In genomic region chr4:122702939-122703338, GRCh38 we compare ENCODE assay signal across 17 cellular contexts.
"Had no signal": no experiment of that assay in that cellular context is flagged by ENCODE, and none has a peak within 500 bp of the region (broad histone marks: within the 10 kb centered on the region; RNA-seq: fewer than 3 reads in every experiment).

No MANE protein-coding gene starts in this region.

- H2AFZ ChIP-seq: neural progenitor cell had no signal

- H3K4me3 Mint-ChIP-seq: naive B cell; neural progenitor cell; stimulated activated effector memory CD8-positive, alpha-beta T cell treated with anti-CD3 and anti-CD28 coated beads, Interleukin-12 subunit alpha, Interleukin-12 subunit beta, amount 100 ng/mL, for 72 hours; WTC11 had no signal

- H3K36me3 ChIP-seq: neural progenitor cell, tibial nerve, vagina had no signal

- H3K4me1 Mint-ChIP-seq: naive B cell, neural progenitor cell had no signal

- H3K4me2 ChIP-seq: neural progenitor cell had no signal

- H3K27ac Mint-ChIP-seq: naive B cell; neural progenitor cell; stimulated activated effector memory CD8-positive, alpha-beta T cell treated with anti-CD3 and anti-CD28 coated beads, Interleukin-12 subunit alpha, Interleukin-12 subunit beta, amount 100 ng/mL, for 72 hours; WTC11 had no signal

- ATAC-seq: activated naive CD4-positive, alpha-beta T cell treated with anti-CD3 and anti-CD28 coated beads, Interleukin-2, amount 50 U/mL, for 72 hours; esophagus mucosa; SK-N-SH treated with all-trans-retinoic acid at 6 μM for 48 hours; stimulated activated effector memory CD8-positive, alpha-beta T cell treated with anti-CD3 and anti-CD28 coated beads, Interleukin-12 subunit alpha, Interleukin-12 subunit beta, amount 100 ng/mL, for 72 hours; WTC11 had no signal

- H3K9me3 ChIP-seq: tibial nerve, vagina had no signal

- H3K36me3 Mint-ChIP-seq: naive B cell; neural progenitor cell; stimulated activated effector memory CD8-positive, alpha-beta T cell treated with anti-CD3 and anti-CD28 coated beads, Interleukin-12 subunit alpha, Interleukin-12 subunit beta, amount 100 ng/mL, for 72 hours; WTC11 had no signal

- H3K27me3 ChIP-seq: neural progenitor cell, tibial nerve, vagina had no signal

- H3K4me3 ChIP-seq: coronary artery, lung, neural progenitor cell, tibial nerve, vagina had no signal

- H3K9ac ChIP-seq: neural progenitor cell had no signal

- H3K9me3 Mint-ChIP-seq: neural progenitor cell; stimulated activated effector memory CD8-positive, alpha-beta T cell treated with anti-CD3 and anti-CD28 coated beads, Interleukin-12 subunit alpha, Interleukin-12 subunit beta, amount 100 ng/mL, for 72 hours; WTC11 had no signal

- DNase-seq: activated CD4-positive, alpha-beta T cell treated with anti-CD3 and anti-CD28 coated beads, Interleukin-2, amount 50 U/mL, for 1 hour; activated effector memory CD4-positive, alpha-beta T cell treated with Interleukin-2 at 50 U/mL for 16 hours; amniotic stem cell; central memory CD4-positive, alpha-beta T cell; hypothalamus; kidney glomerular epithelial cell; naive B cell had no signal

- H3K4me1 ChIP-seq: neural progenitor cell, tibial nerve, vagina had no signal

- H3K27ac ChIP-seq: coronary artery, neural progenitor cell, tibial nerve, vagina had no signal
